9 cellular contexts compared by ENCODE assay signal in genomic region chr14:55071870-55072640, GRCh38. TPM values are rescaled to one million over a fixed set of nuclear protein-coding genes. Genes with fewer than 3 reads are reported as not detected.
DNase-seq lines count a peak whose midpoint lies in the region; ATAC-seq and TF ChIP-seq lines count a peak whose summit lies in the region.
"Had no signal": no experiment of that assay in that cellular context is flagged by ENCODE, and none has a peak within 500 bp of the region (broad histone marks: within the 10 kb centered on the region; RNA-seq: fewer than 3 reads in every experiment).

No MANE protein-coding gene starts in this region.

- H4K5ac ChIP-seq in mesendoderm (ENCODE audit: low read length) = no peak overlapping the region

- H3K36me3 Mint-ChIP-seq in WTC11 = no peaks in the 10 kb centered on the region

- intact Hi-C loops in esophagus muscularis mucosa (cut with DNase I) = no loop called here

- peak overlapping the region; percentile 18; the same call in 1 of the 2 replicates for H3K27ac Mint-ChIP-seq in WTC11

- H3K79me2 ChIP-seq in mesendoderm (ENCODE audit: control insufficient read depth, insufficient read depth, low read length) = no peaks in the 10 kb centered on the region

- TF ChIP-seq CTCF in WTC11 (IDR thresholded peaks at IDR 0.05) (no peak), esophagus muscularis mucosa (IDR thresholded peaks at IDR 0.05) (no peak)

- H2AK5ac ChIP-seq in mesendoderm (ENCODE audit: low read length) = no peak overlapping the region

- H2BK120ac ChIP-seq in mesendoderm (ENCODE audit: low read depth, low read length) = no peak overlapping the region

- POLR2A ChIA-PET in WTC11 (lab: Charles Lee) = interaction anchor here (0.6 to 1.1 kb wide), 2 partner anchors 11 to 21 kb away, joined by 3 to 5 read pairs; partner anchors contain the start of gene MAPK1IP1L

- no peak overlapping the region for H3K4ac ChIP-seq in mesendoderm (ENCODE audit: low read depth, low read length)

- no peak overlapping the region for H3K18ac ChIP-seq in mesendoderm (ENCODE audit: low read length)

- DNase-seq in Ammon's horn (ENCODE audit: low spot score) = peak; percentile 73
- DNase-seq in WTC11 (ENCODE audit: low spot score) = no peak
- no peak for DNase-seq in esophagus muscularis mucosa (ENCODE audit: extremely low spot score)
- peak; percentile 68 for DNase-seq in occipital lobe (lab: John Stamatoyannopoulos, UW)
- no peak for DNase-seq in mesendoderm
- DNase-seq in SHP77 treated with DMSO at 0.1 percent for 48 hours (lab: John Stamatoyannopoulos, UW) = no peak

- H3K4me1 ChIP-seq in esophagus muscularis mucosa (peaks cover 27 to 62% (median 59%) of the 10 kb centered on the region in 4 donors), mesendoderm (ENCODE audit: control insufficient read depth, low read depth, low read length) (no peaks in the 10 kb centered on the region)

- H3K27ac ChIP-seq in esophagus muscularis mucosa (replicated peaks in 1 of 4) = peak overlapping the region; percentile 77 to 85 (median 84)
- no peak overlapping the region for H3K27ac ChIP-seq in mesendoderm (ENCODE audit: low read depth, low read length)

- no peak overlapping the region for H3K4me2 ChIP-seq in mesendoderm (ENCODE audit: low read length)

- no peak overlapping the region for H3K23ac ChIP-seq in mesendoderm (ENCODE audit: low read length)

- H3K9ac ChIP-seq in mesendoderm (ENCODE audit: low read length) = no peak overlapping the region

- ATAC-seq in GM18861 (IDR thresholded peaks at IDR 0.05; ENCODE audit: unreplicated experiment) (peak; percentile 56), HG03108 (IDR thresholded peaks at IDR 0.05; ENCODE audit: unreplicated experiment) (peak; percentile 53), WTC11 (no peak)
- ATAC-seq: K562 had no signal

- no peaks in the 10 kb centered on the region for H3K27me3 ChIP-seq in esophagus muscularis mucosa
- no peaks in the 10 kb centered on the region for H3K27me3 ChIP-seq in mesendoderm (ENCODE audit: insufficient read depth, low read length, poor library complexity)

- no peaks in the 10 kb centered on the region for H3K9me3 Mint-ChIP-seq in WTC11

- no peaks in the 10 kb centered on the region for H3K9me3 ChIP-seq in esophagus muscularis mucosa

- no peak overlapping the region for H2BK15ac ChIP-seq in mesendoderm (replicated peaks; ENCODE audit: low read depth)

- no peaks in the 10 kb centered on the region for H3K27me3 Mint-ChIP-seq in WTC11 (ENCODE audit: low read depth)

- no peak overlapping the region for H2BK5ac ChIP-seq in mesendoderm (ENCODE audit: low read length)

- H3K56ac ChIP-seq in mesendoderm (ENCODE audit: low read length) = no peak overlapping the region

- peaks cover 20% of the 10 kb centered on the region for H3K4me1 Mint-ChIP-seq in WTC11

- H4K8ac ChIP-seq in mesendoderm (ENCODE audit: low read depth, low read length) = no peak overlapping the region

- no peak for TF ChIP-seq EP300 in esophagus muscularis mucosa (IDR thresholded peaks at IDR 0.05)

- peaks cover 0 to 11% (median 5%) of the 10 kb centered on the region in 4 donors for H3K36me3 ChIP-seq in esophagus muscularis mucosa
- H3K36me3 ChIP-seq in mesendoderm (ENCODE audit: control insufficient read depth, insufficient read depth, low read length) = no peaks in the 10 kb centered on the region

- WGBS in esophagus muscularis mucosa = 10% methylated on average over 10 of the region's 10 CpGs
- no CpG with 5 or more reads among the region's 10 CpGs for whole genome bisulfite sequencing in mesendoderm (ENCODE audit: extremely low coverage, insufficient coverage, low lambda C conversion rate)

- peak overlapping the region; percentile 10 to 28 (median 16) for H3K4me3 ChIP-seq in esophagus muscularis mucosa
- no peak overlapping the region for H3K4me3 ChIP-seq in mesendoderm (ENCODE audit: low read length)
- H3K4me3 ChIP-seq: K562 had no signal

- H3K79me1 ChIP-seq in mesendoderm (ENCODE audit: low read length) = no peaks in the 10 kb centered on the region

- CTCF ChIA-PET in WTC11 (lab: Charles Lee) = interaction anchor here (0.5 to 3.8 kb wide), 5 partner anchors 12 to 39 kb away, joined by 3 to 21 read pairs (median 5); partner anchors contain the start of gene MAPK1IP1L

- no peak for TF ChIP-seq POLR2A in esophagus muscularis mucosa (IDR thresholded peaks at IDR 0.05; ENCODE audit: low read depth)

- H3K4me3 Mint-ChIP-seq in WTC11 = no peak overlapping the region

TF ChIP-seq in WTC11, 78 proteins besides CTCF, POLR2A, EP300 and RAD21 (continues in another document):
- TF ChIP-seq IRF2 (CRISPR knock-in tag; IDR thresholded peaks at IDR 0.05; ENCODE audit: borderline replicate concordance, low read depth) (no peak), ERG (CRISPR knock-in tag; IDR thresholded peaks at IDR 0.05) (no peak), CBFB (CRISPR knock-in tag; IDR thresholded peaks at IDR 0.05; ENCODE audit: low read depth) (no peak), GTF2I (CRISPR knock-in tag; conservative IDR thresholded peaks at IDR 0.05) (no peak), ATF2 (CRISPR knock-in tag; IDR thresholded peaks at IDR 0.05; ENCODE audit: borderline replicate concordance, low read depth) (no peak), NFATC4 (CRISPR knock-in tag; IDR thresholded peaks at IDR 0.05) (no peak), USF1 (CRISPR knock-in tag; IDR thresholded peaks at IDR 0.05) (no peak), TEAD1 (CRISPR knock-in tag; IDR thresholded peaks at IDR 0.05) (no peak), ETV6 (CRISPR knock-in tag; IDR thresholded peaks at IDR 0.05) (no peak), ZNF232 (CRISPR knock-in tag; IDR thresholded peaks at IDR 0.05) (no peak)

RNA-seq across cellular contexts. Expression of gene MAPK1IP1L, which starts 20.6 kb away (rescaled TPM):
- total RNA-seq in WTC11 (2021) = 97.9 to 107 TPM (median 107 TPM) in 3 replicates
- total RNA-seq in esophagus muscularis mucosa = 10 to 100 TPM; 36.5 to 95.4 (median 61.0) TPM
- 21.8 TPM for total RNA-seq in occipital lobe
- 148 TPM for polyA plus RNA-seq in mesendoderm (2013, experiment 1 of 2)
- 159 TPM for polyA plus RNA-seq in mesendoderm (2013, experiment 2 of 2)

RNA-seq across cellular contexts. Expression of gene SOCS4, which starts 45.0 kb away (rescaled TPM):
- total RNA-seq in WTC11 (2021) = 20.7 to 21.3 TPM (median 21.2 TPM) in 3 replicates
- 10 to 100 TPM; 29.7 to 43.2 (median 36.3) TPM for total RNA-seq in esophagus muscularis mucosa
- total RNA-seq in occipital lobe = 39.6 TPM
- 10.3 TPM for polyA plus RNA-seq in mesendoderm (2013, experiment 1 of 2)
- polyA plus RNA-seq in mesendoderm (2013, experiment 2 of 2) = 10.3 TPM

RNA-seq across cellular contexts. Expression of gene WDHD1, which starts 45.2 kb away (rescaled TPM):
- total RNA-seq in WTC11 (2021) (64.4 to 76.1 TPM (median 67.3 TPM) in 3 replicates), esophagus muscularis mucosa (1 to 10 TPM; 1.1 to 4.2 (median 1.4) TPM), occipital lobe (9.0 TPM)
- polyA plus RNA-seq in mesendoderm (2013, experiment 1 of 2) = 23.4 TPM
- polyA plus RNA-seq in mesendoderm (2013, experiment 2 of 2) = 22.4 TPM

RNA-seq across cellular contexts. Expression of gene LGALS3, which starts 57.0 kb away (rescaled TPM):
- total RNA-seq in WTC11 (2021) (5.8 to 6.7 TPM (median 6.5 TPM) in 3 replicates), esophagus muscularis mucosa (100 to 1,000 TPM; 247 to 398 (median 297) TPM), occipital lobe (15.4 TPM)
- polyA plus RNA-seq in mesendoderm (2013, experiment 1 of 2) = 9.2 TPM
- 9.7 TPM for polyA plus RNA-seq in mesendoderm (2013, experiment 2 of 2)

Comparison
In these comparisons a context has a peak if more than half of its experiments do, and no peak if none do; other contexts are left out.
1. DNase-seq: peak in Ammon's horn (single experiment) and occipital lobe (single experiment); none in WTC11 (single experiment), esophagus muscularis mucosa (single experiment), mesendoderm (single experiment) and SHP77 treated with DMSO at 0.1 percent for 48 hours (single experiment).